Comparison of ENCODE assay signal across 8 cellular contexts in the genomic region with DNA sequence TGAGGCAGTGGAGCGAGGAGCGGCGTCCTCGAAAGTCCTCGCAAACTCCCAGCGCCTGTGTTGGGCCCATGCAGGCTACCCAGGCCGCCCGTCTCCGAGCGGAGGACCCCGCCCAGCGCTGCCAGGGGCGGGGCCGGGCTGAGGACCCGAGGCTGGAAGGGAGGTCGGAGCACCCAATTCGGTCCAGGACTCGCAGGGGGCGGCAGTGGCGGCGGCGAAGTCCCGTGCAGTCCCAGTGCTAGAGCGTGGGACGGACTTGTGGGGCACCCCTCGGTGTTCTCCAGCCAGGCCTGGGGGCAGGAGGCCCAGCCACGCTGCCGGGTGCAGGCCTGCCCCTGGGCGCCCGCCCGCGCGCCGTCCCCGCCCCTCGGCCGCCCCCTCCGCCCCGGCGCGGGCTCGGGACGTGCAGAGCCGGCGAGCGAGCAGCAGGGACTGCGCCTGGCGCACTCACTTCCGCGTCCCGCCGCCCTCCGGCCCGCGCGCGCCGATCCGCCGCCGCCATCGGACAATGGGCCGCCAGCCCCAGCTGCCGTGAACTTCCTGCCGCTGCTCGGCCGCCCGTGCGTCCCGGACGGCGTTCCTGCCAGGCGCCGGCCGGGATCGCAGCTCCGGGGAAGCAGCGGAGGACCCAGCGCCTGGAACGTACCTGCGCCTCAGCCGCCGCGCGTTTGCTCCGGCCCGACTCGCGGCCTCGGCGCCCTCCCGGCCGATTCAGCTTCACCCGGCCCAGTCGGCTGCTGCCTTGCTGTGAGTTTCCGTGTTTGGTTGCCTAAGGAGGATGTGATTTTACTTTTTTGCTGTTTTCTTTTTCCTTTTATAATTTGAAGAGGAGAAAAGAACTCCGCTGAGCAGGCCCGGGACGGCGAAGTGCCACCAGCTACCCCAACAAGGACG. TPM values are rescaled to one million over a fixed set of nuclear protein-coding genes. Genes with fewer than 3 reads are reported as not detected.
DNase-seq lines count a peak whose midpoint lies in the region; ATAC-seq lines count a peak whose summit lies in the region.

No MANE protein-coding gene starts in this region.

- H3K27me3 ChIP-seq in mononuclear cell (ENCODE audit: insufficient read depth, low read length): no peaks in the 10 kb centered on the region

- no peaks in the 10 kb centered on the region for H3K9me3 ChIP-seq in mononuclear cell (ENCODE audit: low read depth, low read length)

- no peaks in the 10 kb centered on the region for H3K9me3 Mint-ChIP-seq in activated CD8-positive, alpha-beta memory T cell treated with anti-CD3 and anti-CD28 coated beads, Interleukin-2, amount 10 ng/mL, durations not matched to agents 7 days and 5 days (ENCODE audit: low read depth)

- H3K27me3 Mint-ChIP-seq in activated CD8-positive, alpha-beta memory T cell treated with anti-CD3 and anti-CD28 coated beads, Interleukin-2, amount 10 ng/mL, durations not matched to agents 7 days and 5 days: peaks cover under 1% of the 10 kb centered on the region

- H3K4me1 ChIP-seq in mononuclear cell (ENCODE audit: insufficient read depth, low read length): peaks cover 57% of the 10 kb centered on the region

- peak overlapping the region; percentile 90 for H3K27ac Mint-ChIP-seq in activated CD8-positive, alpha-beta memory T cell treated with anti-CD3 and anti-CD28 coated beads, Interleukin-2, amount 10 ng/mL, durations not matched to agents 7 days and 5 days

- H3K4me1 Mint-ChIP-seq in activated CD8-positive, alpha-beta memory T cell treated with anti-CD3 and anti-CD28 coated beads, Interleukin-2, amount 10 ng/mL, durations not matched to agents 7 days and 5 days: peaks cover 50% of the 10 kb centered on the region

- H3K4me3 Mint-ChIP-seq in activated CD8-positive, alpha-beta memory T cell treated with anti-CD3 and anti-CD28 coated beads, Interleukin-2, amount 10 ng/mL, durations not matched to agents 7 days and 5 days: peak overlapping the region; percentile 93

- ATAC-seq in GM18907 (IDR thresholded peaks at IDR 0.05; ENCODE audit: unreplicated experiment) (peak; percentile 53), HG03135 (IDR thresholded peaks at IDR 0.05; ENCODE audit: unreplicated experiment) (peak; percentile 56)
- peak; percentile 90 for ATAC-seq in activated CD8-positive, alpha-beta memory T cell treated with anti-CD3 and anti-CD28 coated beads, Interleukin-2, amount 10 ng/mL, durations not matched to agents 7 days and 5 days

- H3K36me3 Mint-ChIP-seq in activated CD8-positive, alpha-beta memory T cell treated with anti-CD3 and anti-CD28 coated beads, Interleukin-2, amount 10 ng/mL, durations not matched to agents 7 days and 5 days: peaks cover 22% of the 10 kb centered on the region

- peak; percentile 94 for DNase-seq in AG20443 (ENCODE audit: low spot score)
- peak; percentile 66 to 84 for DNase-seq in NOMO-1 (lab: John Stamatoyannopoulos, UW; ENCODE audit: unreplicated experiment in 2 of 2)
- DNase-seq in activated CD8-positive, alpha-beta memory T cell treated with anti-CD3 and anti-CD28 coated beads, Interleukin-2, amount 10 ng/mL, durations not matched to agents 7 days and 5 days: peak; percentile 83
- DNase-seq in epidermal melanocyte (ENCODE audit: insufficient read length, low spot score): peak; percentile 50
- peak; percentile 33 to 42 for DNase-seq in stimulated activated CD8-positive, alpha-beta memory T cell treated with anti-CD3 and anti-CD28 coated beads, Interleukin-7, amount 100 ng/mL, for 1 hour (ENCODE audit: low read depth in 2 of 2)

- H3K4me3 ChIP-seq in mononuclear cell (ENCODE audit: low read length): peak overlapping the region; percentile 79

- CTCF ChIA-PET in activated CD8-positive, alpha-beta memory T cell treated with anti-CD3 and anti-CD28 coated beads, Interleukin-2, amount 10 ng/mL, durations not matched to agents 7 days and 5 days (lab: Charles Lee): interaction anchor here (0.8 to 2.1 kb wide), 5 partner anchors 60 to 74 kb away, joined by 3 to 9 read pairs (median 5); no protein-coding TSS in a partner anchor

RNA-seq across cellular contexts. Expression of a gene that starts 0.6 kb away (rescaled TPM):
- total RNA-seq in activated CD8-positive, alpha-beta memory T cell treated with anti-CD3 and anti-CD28 coated beads, Interleukin-2, amount 10 ng/mL, durations not matched to agents 7 days and 5 days: 10 to 100 TPM; 47.7 to 65.2 TPM
- 9.2 TPM for total RNA-seq in mononuclear cell

Comparison
In these comparisons a context has a peak if more than half of its experiments do, and no peak if none do; other contexts are left out.
1. Peak in every context shown above with its lines: DNase-seq, ATAC-seq and H3K4me3 ChIP-seq.
2. DNase-seq: peak in every context shown above with its lines; median percentile 94 in AG20443; 83 in activated CD8-positive, alpha-beta memory T cell treated with anti-CD3 and anti-CD28 coated beads, Interleukin-2, amount 10 ng/mL, durations not matched to agents 7 days and 5 days; 75 in NOMO-1; 50 in epidermal melanocyte; 38 in stimulated activated CD8-positive, alpha-beta memory T cell treated with anti-CD3 and anti-CD28 coated beads, Interleukin-7, amount 100 ng/mL, for 1 hour.